ENCODE assay signal across 1 cellular context in genomic region chrX:130179579-130180215, GRCh38.
TF ChIP-seq lines count a peak whose summit lies in the region.

No MANE protein-coding gene starts in this region.

TF ChIP-seq in K562, 482 proteins besides CTCF, POLR2A, EP300 and RAD21 (continued from another document and continues in another):
- peak; percentile 60 for TF ChIP-seq TAF9B (IDR thresholded peaks at IDR 0.05; ENCODE audit: partially characterized antibody)
- TF ChIP-seq, protein P1, sequence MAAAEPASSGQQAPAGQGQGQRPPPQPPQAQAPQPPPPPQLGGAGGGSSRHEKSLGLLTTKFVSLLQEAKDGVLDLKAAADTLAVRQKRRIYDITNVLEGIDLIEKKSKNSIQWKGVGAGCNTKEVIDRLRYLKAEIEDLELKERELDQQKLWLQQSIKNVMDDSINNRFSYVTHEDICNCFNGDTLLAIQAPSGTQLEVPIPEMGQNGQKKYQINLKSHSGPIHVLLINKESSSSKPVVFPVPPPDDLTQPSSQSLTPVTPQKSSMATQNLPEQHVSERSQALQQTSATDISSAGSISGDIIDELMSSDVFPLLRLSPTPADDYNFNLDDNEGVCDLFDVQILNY (CRISPR knock-in tag; IDR thresholded peaks at IDR 0.05): no peak
- TF ChIP-seq CBX5 (IDR thresholded peaks at IDR 0.05; ENCODE audit: borderline replicate concordance, low read depth): no peak
- TF ChIP-seq CUX1 (CRISPR knock-in tag; IDR thresholded peaks at IDR 0.05): no peak
- TF ChIP-seq, protein P2, sequence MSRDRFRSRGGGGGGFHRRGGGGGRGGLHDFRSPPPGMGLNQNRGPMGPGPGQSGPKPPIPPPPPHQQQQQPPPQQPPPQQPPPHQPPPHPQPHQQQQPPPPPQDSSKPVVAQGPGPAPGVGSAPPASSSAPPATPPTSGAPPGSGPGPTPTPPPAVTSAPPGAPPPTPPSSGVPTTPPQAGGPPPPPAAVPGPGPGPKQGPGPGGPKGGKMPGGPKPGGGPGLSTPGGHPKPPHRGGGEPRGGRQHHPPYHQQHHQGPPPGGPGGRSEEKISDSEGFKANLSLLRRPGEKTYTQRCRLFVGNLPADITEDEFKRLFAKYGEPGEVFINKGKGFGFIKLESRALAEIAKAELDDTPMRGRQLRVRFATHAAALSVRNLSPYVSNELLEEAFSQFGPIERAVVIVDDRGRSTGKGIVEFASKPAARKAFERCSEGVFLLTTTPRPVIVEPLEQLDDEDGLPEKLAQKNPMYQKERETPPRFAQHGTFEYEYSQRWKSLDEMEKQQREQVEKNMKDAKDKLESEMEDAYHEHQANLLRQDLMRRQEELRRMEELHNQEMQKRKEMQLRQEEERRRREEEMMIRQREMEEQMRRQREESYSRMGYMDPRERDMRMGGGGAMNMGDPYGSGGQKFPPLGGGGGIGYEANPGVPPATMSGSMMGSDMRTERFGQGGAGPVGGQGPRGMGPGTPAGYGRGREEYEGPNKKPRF (IDR thresholded peaks at IDR 0.05; ENCODE audit: low read depth, low read length): no peak
- peak; percentile 74; the same call in 1 of the 2 replicates for TF ChIP-seq LCOR (CRISPR knock-in tag; IDR thresholded peaks at IDR 0.05)
- no peak for TF ChIP-seq ID3 (CRISPR knock-in tag; IDR thresholded peaks at IDR 0.05)
- TF ChIP-seq ID3 (tag; IDR thresholded peaks at IDR 0.05): no peak
- no peak for TF ChIP-seq SRSF9 (IDR thresholded peaks at IDR 0.05; ENCODE audit: borderline replicate concordance, low read depth, low read length)
- TF ChIP-seq ZNF184 (CRISPR knock-in tag; IDR thresholded peaks at IDR 0.05): no peak
- TF ChIP-seq PKNOX1 (IDR thresholded peaks at IDR 0.05): peak; percentile 88
- no peak for TF ChIP-seq USF1 (CRISPR knock-in tag; IDR thresholded peaks at IDR 0.05)
- TF ChIP-seq ELK1 (CRISPR knock-in tag; IDR thresholded peaks at IDR 0.05): no peak
- no peak for TF ChIP-seq ARID2 (IDR thresholded peaks at IDR 0.05)
- no peak for TF ChIP-seq SRSF1 (IDR thresholded peaks at IDR 0.05; ENCODE audit: low read depth, low read length)
- TF ChIP-seq RNF2 (IDR thresholded peaks at IDR 0.05): peak; percentile 95
- TF ChIP-seq THAP7 (CRISPR knock-in tag; IDR thresholded peaks at IDR 0.05): no peak
- TF ChIP-seq SOX6 (IDR thresholded peaks at IDR 0.05): peak; percentile 96
- no peak for TF ChIP-seq ZNF449 (CRISPR knock-in tag; IDR thresholded peaks at IDR 0.05)
- TF ChIP-seq HINFP (tag; conservative IDR thresholded peaks at IDR 0.05; ENCODE audit: low read depth): no peak
- TF ChIP-seq, protein P3, sequence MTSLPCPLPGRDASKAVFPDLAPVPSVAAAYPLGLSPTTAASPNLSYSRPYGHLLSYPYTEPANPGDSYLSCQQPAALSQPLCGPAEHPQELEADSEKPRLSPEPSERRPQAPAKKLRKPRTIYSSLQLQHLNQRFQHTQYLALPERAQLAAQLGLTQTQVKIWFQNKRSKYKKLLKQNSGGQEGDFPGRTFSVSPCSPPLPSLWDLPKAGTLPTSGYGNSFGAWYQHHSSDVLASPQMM (CRISPR knock-in tag; IDR thresholded peaks at IDR 0.05): no peak
- TF ChIP-seq HNRNPK (IDR thresholded peaks at IDR 0.05; ENCODE audit: low read depth, low read length, poor library complexity, severe bottlenecking): no peak
- peak; percentile 92 for TF ChIP-seq CREB1 (IDR thresholded peaks at IDR 0.05)
- TF ChIP-seq CREB1 (CRISPR knock-in tag; IDR thresholded peaks at IDR 0.05): peak; percentile 78; the same call in 1 of the 2 replicates
- no peak for TF ChIP-seq HNRNPUL1 (IDR thresholded peaks at IDR 0.05; ENCODE audit: low read length)
- peak; percentile 97 for TF ChIP-seq SMARCC2 (IDR thresholded peaks at IDR 0.05; ENCODE audit: low read depth)
- TF ChIP-seq SRSF7 (optimal IDR thresholded peaks at IDR 0.05; ENCODE audit: low read depth, low read length): no peak
- peak; percentile 99 for TF ChIP-seq NCOR1 (IDR thresholded peaks at IDR 0.05)
- TF ChIP-seq CBX1 (IDR thresholded peaks at IDR 0.05; ENCODE audit: low read depth): no peak
- TF ChIP-seq, protein P4, sequence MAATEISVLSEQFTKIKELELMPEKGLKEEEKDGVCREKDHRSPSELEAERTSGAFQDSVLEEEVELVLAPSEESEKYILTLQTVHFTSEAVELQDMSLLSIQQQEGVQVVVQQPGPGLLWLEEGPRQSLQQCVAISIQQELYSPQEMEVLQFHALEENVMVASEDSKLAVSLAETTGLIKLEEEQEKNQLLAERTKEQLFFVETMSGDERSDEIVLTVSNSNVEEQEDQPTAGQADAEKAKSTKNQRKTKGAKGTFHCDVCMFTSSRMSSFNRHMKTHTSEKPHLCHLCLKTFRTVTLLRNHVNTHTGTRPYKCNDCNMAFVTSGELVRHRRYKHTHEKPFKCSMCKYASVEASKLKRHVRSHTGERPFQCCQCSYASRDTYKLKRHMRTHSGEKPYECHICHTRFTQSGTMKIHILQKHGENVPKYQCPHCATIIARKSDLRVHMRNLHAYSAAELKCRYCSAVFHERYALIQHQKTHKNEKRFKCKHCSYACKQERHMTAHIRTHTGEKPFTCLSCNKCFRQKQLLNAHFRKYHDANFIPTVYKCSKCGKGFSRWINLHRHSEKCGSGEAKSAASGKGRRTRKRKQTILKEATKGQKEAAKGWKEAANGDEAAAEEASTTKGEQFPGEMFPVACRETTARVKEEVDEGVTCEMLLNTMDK (IDR thresholded peaks at IDR 0.05; ENCODE audit: borderline replicate concordance, insufficient read depth, low read depth, low read length, poor library complexity, severe bottlenecking): no peak
- TF ChIP-seq BRF1 (IDR thresholded peaks at IDR 0.05; ENCODE audit: borderline replicate concordance, extremely low read depth, insufficient read length): no peak
- TF ChIP-seq STAT6 (CRISPR knock-in tag; IDR thresholded peaks at IDR 0.05): no peak
- TF ChIP-seq PHB (CRISPR knock-in tag; IDR thresholded peaks at IDR 0.05): no peak
- TF ChIP-seq HNRNPH1 (optimal IDR thresholded peaks at IDR 0.05; ENCODE audit: low read depth, low read length): no peak
- TF ChIP-seq KDM2B (CRISPR knock-in tag; IDR thresholded peaks at IDR 0.05): no peak
- no peak for TF ChIP-seq SUPT5H (IDR thresholded peaks at IDR 0.05)
